20 cellular contexts compared by ENCODE assay signal in genomic region chr3:100033814-100034490, GRCh38.
DNase-seq lines count a peak whose midpoint lies in the region; ATAC-seq and TF ChIP-seq lines count a peak whose summit lies in the region.
"Had no signal": no experiment of that assay in that cellular context is flagged by ENCODE, and none has a peak within 500 bp of the region (broad histone marks: within the 10 kb centered on the region; RNA-seq: fewer than 3 reads in every experiment).

No MANE protein-coding gene starts in this region.

- peak overlapping the region; percentile 30 for H4K5ac ChIP-seq in IMR-90 (ENCODE audit: low read depth, low read length)

- H2AK9ac ChIP-seq in IMR-90 (replicated peaks; ENCODE audit: low read depth, low read length, poor library complexity) = no peak overlapping the region

- H3K9ac ChIP-seq in IMR-90 (ENCODE audit: low read depth, low read length) (no peak overlapping the region), skeletal muscle tissue (ENCODE audit: low read depth in 1 of 3, low read length in 3 of 3) (no peak overlapping the region)

- in situ Hi-C loops in IMR-90 (cut with MboI; ENCODE audit: low sequenced_read_pairs) = no loop called here

- H4K20me1 ChIP-seq in IMR-90 (ENCODE audit: insufficient read depth, low read length) = no peaks in the 10 kb centered on the region; the same call in 1 of the 2 replicates

- peak overlapping the region; percentile 23; the same call in 1 of the 2 replicates for H3K4me2 ChIP-seq in IMR-90 (ENCODE audit: low read depth, low read length)
- H3K4me2 ChIP-seq: PC-9 had no signal

- H3K4ac ChIP-seq in IMR-90 (ENCODE audit: low read depth, low read length) = peak overlapping the region; percentile 20; the same call in 1 of the 2 replicates

- peak overlapping the region; percentile 77; the same call in 1 of the 2 replicates for H2BK20ac ChIP-seq in IMR-90 (ENCODE audit: low read depth, low read length)

- H3K4me3 ChIP-seq in IMR-90 (ENCODE audit: insufficient read depth, low read depth, low read length) (no peak overlapping the region), cardiac fibroblast (replicated peaks in 1 of 2; ENCODE audit: low read depth in 2 of 2, low read length in 2 of 2) (no peak overlapping the region), skeletal muscle tissue (ENCODE audit: low read length in 3 of 3) (no peak overlapping the region)
- H3K4me3 ChIP-seq: ascending aorta, pancreas, PC-9, transverse colon had no signal

- CTCF ChIA-PET in IMR-90 (lab: Yijun Ruan, JAX) = interaction anchor here (1.6 kb wide), 1 partner anchor 27 kb away, joined by 5 read pairs; no protein-coding TSS in a partner anchor

- peak overlapping the region; percentile 51; the same call in 1 of the 2 replicates for H3K18ac ChIP-seq in IMR-90 (ENCODE audit: low read depth, low read length)

- POLR2A ChIA-PET in IMR-90 (lab: Charles Lee; ENCODE audit: unreplicated experiment) = no interaction called here

- TF ChIP-seq RAD21 in IMR-90 (IDR thresholded peaks at IDR 0.05; ENCODE audit: low read length) = no peak

- H3K23ac ChIP-seq in IMR-90 (ENCODE audit: low read depth, low read length) = no peak overlapping the region

- H3K27ac ChIP-seq in IMR-90 (ENCODE audit: insufficient read depth, low read length) = peak overlapping the region; percentile 1; the same call in 1 of the 2 replicates
- H3K27ac ChIP-seq in skeletal muscle tissue (ENCODE audit: low read depth, low read length) = peak overlapping the region; percentile 33
- H3K27ac ChIP-seq: ascending aorta, PC-9 had no signal

- no peaks in the 10 kb centered on the region for H3K36me3 ChIP-seq in IMR-90 (ENCODE audit: control insufficient read depth, insufficient read depth, low read length)
- H3K36me3 ChIP-seq in skeletal muscle tissue (ENCODE audit: control insufficient read depth in 3 of 3, insufficient read depth in 3 of 3, low read length in 3 of 3) = no peaks in the 10 kb centered on the region
- H3K36me3 ChIP-seq: ascending aorta, pancreas, transverse colon had no signal

- dilution Hi-C loops in IMR-90 (cut with HindIII; ENCODE audit: low sequenced_read_pairs, unreplicated experiment) = no loop called here

- H3K27me3 ChIP-seq in IMR-90 (ENCODE audit: control insufficient read depth, insufficient read depth, low read length) = no peaks in the 10 kb centered on the region
- no peaks in the 10 kb centered on the region for H3K27me3 ChIP-seq in skeletal muscle tissue (ENCODE audit: control insufficient read depth in 3 of 3, insufficient read depth in 3 of 3, low read length in 3 of 3)
- H3K27me3 ChIP-seq: ascending aorta, pancreas, transverse colon had no signal

- H2AFZ ChIP-seq in IMR-90 (replicated peaks; ENCODE audit: low read length, poor library complexity) = no peak overlapping the region
- H2AFZ ChIP-seq: PC-9 had no signal

- peak overlapping the region in 1 of 2 experiments; percentile 41; a peak in 1 of 4 replicates for H4K8ac ChIP-seq in IMR-90 (ENCODE audit: low read depth in 2 of 2, low read length in 2 of 2)

- ATAC-seq in IMR-90 (ENCODE audit: low read depth) (peak; percentile 76), HG02981 (IDR thresholded peaks at IDR 0.05; ENCODE audit: unreplicated experiment) (no peak)
- ATAC-seq: activated CD4-positive, CD25-positive, alpha-beta regulatory T cell treated with anti-CD3 and anti-CD28 coated beads, Interleukin-2, amount 50 U/mL, for 24 hours; activated CD8-positive, alpha-beta T cell treated with anti-CD3 and anti-CD28 coated beads, Interleukin-2, amount 10 ng/mL, durations not matched to agents 7 days and 5 days had no signal

- peak overlapping the region; percentile 49 for H2BK120ac ChIP-seq in IMR-90 (ENCODE audit: low read depth, low read length)

- H3K9me3 ChIP-seq in IMR-90 (ENCODE audit: control insufficient read depth, insufficient read depth, low read length) (no peaks in the 10 kb centered on the region), skeletal muscle tissue (ENCODE audit: control insufficient read depth in 3 of 3, low read length in 3 of 3) (no peaks in the 10 kb centered on the region)
- H3K9me3 ChIP-seq: ascending aorta, pancreas, transverse colon had no signal

- TF ChIP-seq POLR2A in IMR-90 (IDR thresholded peaks at IDR 0.05; ENCODE audit: low read depth, low read length) = no peak

- no peak overlapping the region for H2AK5ac ChIP-seq in IMR-90 (ENCODE audit: low read depth, low read length)

- DNase-seq in IMR-90 (peak; percentile 52), cardiac fibroblast (ENCODE audit: low read depth in 2 of 2) (peak; percentile 21 to 40), iris pigment epithelial cell (ENCODE audit: low read depth) (peak; percentile 91), GM20000 (ENCODE audit: low spot score) (no peak), RKO (ENCODE audit: low spot score) (no peak)
- DNase-seq: activated CD8-positive, alpha-beta T cell treated with anti-CD3 and anti-CD28 coated beads, Interleukin-2, amount 10 ng/mL, durations not matched to agents 7 days and 5 days; activated naive CD4-positive, alpha-beta T cell treated with Interleukin-2 at 50 U/mL for 16 hours; activated T-cell treated with anti-CD3 and anti-CD28 coated beads, Interleukin-2, amount 50 U/mL, for 24 hours; cortex of kidney; KBM-7; left ventricle myocardium superior; NCI-H2029; PC-9; T1000; transverse colon had no signal

- H2BK15ac ChIP-seq in IMR-90 (ENCODE audit: low read depth, low read length) = no peak overlapping the region

- no peak overlapping the region; the same call in 1 of the 2 replicates for H4K91ac ChIP-seq in IMR-90 (ENCODE audit: insufficient read depth, low read depth, low read length)

- BruUV-seq in IMR-90 (replicated peaks; lab: Mats Ljungman, UMichigan) = no TSS peak

- no peaks in the 10 kb centered on the region; a peak in 1 of 4 replicates for H3K79me1 ChIP-seq in IMR-90 (ENCODE audit: low read depth in 1 of 2, low read length in 2 of 2)

- H3K4me1 ChIP-seq in IMR-90 (ENCODE audit: control insufficient read depth, insufficient read depth, low read length) (peaks cover 2% of the 10 kb centered on the region; the same call in 1 of the 2 replicates), skeletal muscle tissue (ENCODE audit: control insufficient read depth in 3 of 3, insufficient read depth in 3 of 3, low read length in 3 of 3) (peaks cover 18 to 36% (median 23%) of the 10 kb centered on the region in 3 donors)

- TF ChIP-seq CTCF in IMR-90 (conservative IDR thresholded peaks at IDR 0.05; ENCODE audit: low read depth, low read length) (no peak), cardiac fibroblast (IDR thresholded peaks at IDR 0.05; ENCODE audit: low read depth, low read length) (no peak), GM20000 (IDR thresholded peaks at IDR 0.05; ENCODE audit: extremely low read depth, missing control alignments) (no peak)

- peak overlapping the region; percentile 82 for H2BK5ac ChIP-seq in IMR-90 (ENCODE audit: low read depth, low read length, poor library complexity, severe bottlenecking)

- no peak overlapping the region for H3K56ac ChIP-seq in IMR-90 (ENCODE audit: extremely low read depth, insufficient read depth, low read length)

- H3K14ac ChIP-seq in IMR-90 (replicated peaks; ENCODE audit: low read depth, low read length) = no peak overlapping the region

- no CpG with 5 or more reads among the region's 3 CpGs for WGBS in IMR-90 (ENCODE audit: extremely low coverage in 2 of 2, insufficient read length in 1 of 2), 2 experiments

- intact Hi-C loops in IMR-90 (cut with micrococcal nuclease) = no loop called here

- H3K9me1 ChIP-seq in IMR-90 (ENCODE audit: insufficient read depth, low read length) = no peaks in the 10 kb centered on the region

TF ChIP-seq in IMR-90, 13 proteins besides CTCF, POLR2A, EP300 and RAD21:
- TF ChIP-seq MAFK (IDR thresholded peaks at IDR 0.05; ENCODE audit: low read depth, low read length) (no peak), USF2 (IDR thresholded peaks at IDR 0.05; ENCODE audit: low read depth, low read length) (no peak), MXI1 (IDR thresholded peaks at IDR 0.05; ENCODE audit: borderline replicate concordance, low read depth, low read length) (no peak)
TF ChIP-seq in IMR-90: peak in this region for 0.

Comparison
In these comparisons a context has a peak if more than half of its experiments do, and no peak if none do; other contexts are left out.
1. DNase-seq: peak in IMR-90 (single experiment), cardiac fibroblast (2 of 2) and iris pigment epithelial cell (single experiment); none in GM20000 (single experiment) and RKO (single experiment).